Comparison of ENCODE assay signal across 11 cellular contexts in genomic region chr20:41052742-41053419, GRCh38. TPM values are rescaled to one million over a fixed set of nuclear protein-coding genes. Genes with fewer than 3 reads are reported as not detected.
DNase-seq lines count a peak whose midpoint lies in the region; ATAC-seq and TF ChIP-seq lines count a peak whose summit lies in the region.
"Had no signal": no experiment of that assay in that cellular context is flagged by ENCODE, and none has a peak within 500 bp of the region (broad histone marks: within the 10 kb centered on the region; RNA-seq: fewer than 3 reads in every experiment).

No MANE protein-coding gene starts in this region.

- H3K27ac ChIP-seq in RWPE1: peak overlapping the region; percentile 48
- H3K27ac ChIP-seq in fibroblast of lung (ENCODE audit: insufficient read depth, low read length): no peak overlapping the region
- H3K27ac ChIP-seq in spleen: peak overlapping the region in 3 of 8 donors; percentile 77 to 84 (median 79)
- H3K27ac ChIP-seq: BLaER1 had no signal

- TF ChIP-seq CTCF in AG09319 (IDR thresholded peaks at IDR 0.05; ENCODE audit: low read depth, low read length): no peak
- TF ChIP-seq CTCF in RWPE1 (conservative IDR thresholded peaks at IDR 0.05; ENCODE audit: low read depth): no peak
- no peak for TF ChIP-seq CTCF in fibroblast of lung (conservative IDR thresholded peaks at IDR 0.05 in 1 of 2, IDR thresholded peaks at IDR 0.05 in 1 of 2; ENCODE audit: low read depth in 1 of 2, low read length in 2 of 2)
- no peak for TF ChIP-seq CTCF in nephron (IDR thresholded peaks at IDR 0.05; ENCODE audit: unreplicated experiment in 3 of 3)
- no peak for TF ChIP-seq CTCF in mesothelial cell of epicardium (IDR thresholded peaks at IDR 0.05; ENCODE audit: unreplicated experiment)
- no peak for TF ChIP-seq CTCF in spleen (IDR thresholded peaks at IDR 0.05 in 8 of 11, conservative IDR thresholded peaks at IDR 0.05 in 3 of 11)

- H4K20me1 ChIP-seq in fibroblast of lung (ENCODE audit: control insufficient read depth, extremely low read depth, insufficient read depth, low read length): no peaks in the 10 kb centered on the region

- CTCF ChIA-PET in RWPE1 (lab: Yijun Ruan, JAX): interaction anchor here (0.9 to 1.2 kb wide), 3 partner anchors 15 to 63 kb away, joined by 3 to 5 read pairs (median 3); no protein-coding TSS in a partner anchor

- H3K9me3 ChIP-seq in fibroblast of lung (ENCODE audit: control insufficient read depth, insufficient read depth, low read depth, low read length) (no peaks in the 10 kb centered on the region), spleen (peaks cover 0 to 7% (median 0%) of the 10 kb centered on the region in 8 donors)

- H3K27ac Mint-ChIP-seq in nephron (peak overlapping the region; percentile 45 to 84 (median 72)), mesothelial cell of epicardium (no peak overlapping the region)
- H3K27ac Mint-ChIP-seq: stimulated activated naive B cell treated with anti-CD40 and anti-IgM and Interleukin-4, amounts not matched to agents 10 μg/mL and 1 μg/mL and 100 μg/mL, for 72 hours had no signal

- peaks cover 30% of the 10 kb centered on the region for H3K36me3 Mint-ChIP-seq in nephron (ENCODE audit: low read depth)
- peaks cover 2% of the 10 kb centered on the region for H3K36me3 Mint-ChIP-seq in mesothelial cell of epicardium

- DNase-seq in AG09319 (ENCODE audit: extremely low read depth, low read depth) (peak; percentile 56), RWPE1 (ENCODE audit: low spot score) (no peak), fibroblast of lung (ENCODE audit: low read depth in 2 of 2) (peak; percentile 85 to 91), OCI-M2 (lab: John Stamatoyannopoulos, UW; ENCODE audit: unreplicated experiment) (no peak), mesothelial cell of epicardium (ENCODE audit: low spot score in 2 of 2, unreplicated experiment in 2 of 2) (no peak), spleen (no peak)
- DNase-seq: GDM1; stimulated activated naive B cell treated with anti-CD40 and anti-IgM and Interleukin-4, amounts not matched to agents 10 μg/mL and 1 μg/mL and 100 μg/mL, for 72 hours had no signal

- no peak for TF ChIP-seq POLR2A in spleen (IDR thresholded peaks at IDR 0.05)

- POLR2A ChIA-PET in RWPE1 (lab: Yijun Ruan, JAX; ENCODE audit: low non-redundant PET): no interaction called here

- H3K79me2 ChIP-seq in fibroblast of lung (ENCODE audit: control insufficient read depth, insufficient read depth, low read length): peaks cover 96% of the 10 kb centered on the region

- peak overlapping the region in 1 of 3 experiments; percentile 10 for H3K4me3 Mint-ChIP-seq in nephron
- H3K4me3 Mint-ChIP-seq in mesothelial cell of epicardium: no peak overlapping the region
- H3K4me3 Mint-ChIP-seq: stimulated activated naive B cell treated with anti-CD40 and anti-IgM and Interleukin-4, amounts not matched to agents 10 μg/mL and 1 μg/mL and 100 μg/mL, for 72 hours had no signal

- no peak overlapping the region for H2AFZ ChIP-seq in fibroblast of lung (ENCODE audit: low read length)

- WGBS in spleen, 5 donors: 73 to 80% (median 74%) methylated on average over 6 of the region's 6 CpGs

- peaks cover 84% of the 10 kb centered on the region for H3K4me1 Mint-ChIP-seq in nephron
- H3K4me1 Mint-ChIP-seq in mesothelial cell of epicardium: peaks cover 73% of the 10 kb centered on the region

- H3K27me3 Mint-ChIP-seq in nephron (ENCODE audit: low read depth): no peaks in the 10 kb centered on the region
- H3K27me3 Mint-ChIP-seq in mesothelial cell of epicardium (ENCODE audit: low read depth): no peaks in the 10 kb centered on the region
- H3K27me3 Mint-ChIP-seq: stimulated activated naive B cell treated with anti-CD40 and anti-IgM and Interleukin-4, amounts not matched to agents 10 μg/mL and 1 μg/mL and 100 μg/mL, for 72 hours had no signal

- H3K4me1 ChIP-seq in fibroblast of lung (ENCODE audit: control insufficient read depth, extremely low read depth, insufficient read depth, low read length) (peaks cover 18% of the 10 kb centered on the region), spleen (peaks cover 55 to 99% (median 79%) of the 10 kb centered on the region in 6 donors)

- intact Hi-C loops in spleen (cut with DNase I; ENCODE audit: low total_unique reads): no loop called here

- H3K9me3 Mint-ChIP-seq in nephron: no peaks in the 10 kb centered on the region
- peaks cover 4% of the 10 kb centered on the region for H3K9me3 Mint-ChIP-seq in mesothelial cell of epicardium

- no peak for ATAC-seq in HG03108 (IDR thresholded peaks at IDR 0.05; ENCODE audit: unreplicated experiment)
- ATAC-seq: stimulated activated naive B cell treated with anti-CD40 and anti-IgM and Interleukin-4, amounts not matched to agents 10 μg/mL and 1 μg/mL and 100 μg/mL, for 72 hours had no signal

- H3K36me3 ChIP-seq in fibroblast of lung (ENCODE audit: control insufficient read depth, insufficient read depth, low read length) (no peaks in the 10 kb centered on the region), spleen (no peaks in the 10 kb centered on the region)

- H3K4me2 ChIP-seq in fibroblast of lung (ENCODE audit: extremely low read depth, insufficient read depth, low read length): peak overlapping the region; percentile 7
- H3K4me2 ChIP-seq: BLaER1 had no signal

- H3K27me3 ChIP-seq in fibroblast of lung (ENCODE audit: control insufficient read depth, insufficient read depth, low read length) (no peaks in the 10 kb centered on the region), spleen (replicated peaks in 1 of 7) (no peaks in the 10 kb centered on the region)
- H3K27me3 ChIP-seq: BLaER1 had no signal

- H3K4me3 ChIP-seq in fibroblast of lung (replicated peaks in 1 of 4; ENCODE audit: control extremely low read depth in 1 of 4, insufficient read depth in 1 of 4, low read depth in 3 of 4, low read length in 4 of 4) (no peak overlapping the region), spleen (no peak overlapping the region)
- H3K4me3 ChIP-seq: BLaER1 had no signal

- H3K9ac ChIP-seq in fibroblast of lung (ENCODE audit: insufficient read depth, low read length): no peak overlapping the region
- H3K9ac ChIP-seq: BLaER1 had no signal

RNA-seq across cellular contexts. Expression of gene TOP1, which starts 24.3 kb away (rescaled TPM):
- total RNA-seq in fibroblast of lung (27.0 and 35.3 TPM in 2 replicates), mesothelial cell of epicardium (76.0 to 78.6 TPM (median 76.7 TPM) in 3 replicates), spleen (10 to 100 TPM; 40.3 to 74.6 (median 52.7) TPM)
- polyA plus RNA-seq in fibroblast of lung (18.4 and 36.0 TPM in 2 replicates), spleen (10 to 100 TPM; 20.7 to 32.0 (median 27.4) TPM)
- polyA plus RNA-seq in fibroblast of lung (2012): 59.0 and 106 TPM in 2 replicates
- 7.2 and 9.9 TPM in 2 replicates for polyA minus RNA-seq in fibroblast of lung (ENCODE audit: low replicate concordance)

Comparison
In these comparisons a context has a peak if more than half of its experiments do, and no peak if none do; other contexts are left out.
1. DNase-seq: peak in AG09319 (single experiment) and fibroblast of lung (2 of 2); none in RWPE1 (single experiment), OCI-M2 (single experiment), mesothelial cell of epicardium (0 of 2) and spleen (single experiment).